In genomic region chr6:39003072-39003471, GRCh38 we compare ENCODE assay signal across 12 cellular contexts. TPM values are rescaled to one million over a fixed set of nuclear protein-coding genes. Genes with fewer than 3 reads are reported as not detected.
DNase-seq lines count a peak whose midpoint lies in the region; ATAC-seq, FAIRE-seq and TF ChIP-seq lines count a peak whose summit lies in the region.
"Had no signal": no experiment of that assay in that cellular context is flagged by ENCODE, and none has a peak within 500 bp of the region (broad histone marks: within the 10 kb centered on the region; RNA-seq: fewer than 3 reads in every experiment).

No MANE protein-coding gene starts in this region.

- H3K36me3 ChIP-seq in GM12878 (ENCODE audit: control insufficient read depth in 2 of 2, insufficient read depth in 2 of 2, low read length in 1 of 2) = no peaks in the 10 kb centered on the region
- no peaks in the 10 kb centered on the region for H3K36me3 ChIP-seq in mesenchymal stem cell (ENCODE audit: control insufficient read depth in 1 of 2, insufficient read depth in 2 of 2, low read depth in 1 of 2, low read length in 2 of 2)

- no peak overlapping the region for H2BK120ac ChIP-seq in mesenchymal stem cell (ENCODE audit: low read depth, low read length)

- H2BK15ac ChIP-seq in mesenchymal stem cell (ENCODE audit: low read depth, poor library complexity, severe bottlenecking) = no peak overlapping the region

- no peak overlapping the region for H3K27ac ChIP-seq in GM12878 (ENCODE audit: control insufficient read depth, insufficient read depth)
- no peak overlapping the region for H3K27ac ChIP-seq in substantia nigra (ENCODE audit: low read depth, low read length, poor library complexity, severe bottlenecking)
- no peak overlapping the region for H3K27ac ChIP-seq in mesenchymal stem cell (ENCODE audit: low read length, poor library complexity, severe bottlenecking)

- in situ Hi-C loops in GM12878 (cut with MboI) = no loop called here

- H3K27ac Mint-ChIP-seq in activated naive CD4-positive, alpha-beta T cell treated with anti-CD3 and anti-CD28 coated beads, Interleukin-2, amount 10 ng/mL, durations not matched to agents 7 days and 5 days = no peak overlapping the region
- H3K27ac Mint-ChIP-seq in progenitor cell of endocrine pancreas = no peak overlapping the region
- H3K27ac Mint-ChIP-seq: activated naive CD4-positive, alpha-beta T cell treated with anti-CD3 and anti-CD28 coated beads, Interleukin-2, amount 50 U/mL, for 72 hours; naive thymus-derived CD4-positive, alpha-beta T cell had no signal

- H3K9me3 Mint-ChIP-seq in activated naive CD4-positive, alpha-beta T cell treated with anti-CD3 and anti-CD28 coated beads, Interleukin-2, amount 10 ng/mL, durations not matched to agents 7 days and 5 days = no peaks in the 10 kb centered on the region
- peaks cover 8% of the 10 kb centered on the region for H3K9me3 Mint-ChIP-seq in progenitor cell of endocrine pancreas (ENCODE audit: low read depth)
- H3K9me3 Mint-ChIP-seq: activated naive CD4-positive, alpha-beta T cell treated with anti-CD3 and anti-CD28 coated beads, Interleukin-2, amount 50 U/mL, for 72 hours; naive thymus-derived CD4-positive, alpha-beta T cell had no signal

- no peak overlapping the region for H3K4ac ChIP-seq in mesenchymal stem cell (ENCODE audit: low read depth in 1 of 2, low read length in 2 of 2)

- H2AFZ ChIP-seq in GM12878 (ENCODE audit: control insufficient read depth, low read depth, low read length) (no peak overlapping the region), mesenchymal stem cell (ENCODE audit: low read depth, low read length) (no peak overlapping the region)

- TF ChIP-seq POLR2A in GM12878 (IDR thresholded peaks at IDR 0.05; ENCODE audit: low read depth, low read length) = no peak

- FAIRE-seq in GM12878 (lab: Jason Lieb, UNC) = no peak

- H3K4me3 ChIP-seq in GM12878 (no peak overlapping the region), mesenchymal stem cell (ENCODE audit: insufficient read depth in 1 of 2, low read depth in 1 of 2, low read length in 2 of 2) (no peak overlapping the region)

- H3K4me3 Mint-ChIP-seq in activated naive CD4-positive, alpha-beta T cell treated with anti-CD3 and anti-CD28 coated beads, Interleukin-2, amount 10 ng/mL, durations not matched to agents 7 days and 5 days = no peak overlapping the region
- no peak overlapping the region for H3K4me3 Mint-ChIP-seq in progenitor cell of endocrine pancreas (ENCODE audit: low read depth)
- H3K4me3 Mint-ChIP-seq: naive thymus-derived CD4-positive, alpha-beta T cell had no signal

- no TSS peak for BruUV-seq in GM12878 (replicated peaks; lab: Mats Ljungman, UMichigan)

- no peaks in the 10 kb centered on the region for H3K27me3 ChIP-seq in GM12878 (replicated peaks in 1 of 2; ENCODE audit: control insufficient read depth in 2 of 2, insufficient read depth in 2 of 2, low read length in 1 of 2)
- H3K27me3 ChIP-seq in mesenchymal stem cell (ENCODE audit: control insufficient read depth in 1 of 2, insufficient read depth in 1 of 2, low read length in 2 of 2) = peaks cover 23 to 69% of the 10 kb centered on the region in 2 experiments

- no peak overlapping the region for H2AK5ac ChIP-seq in mesenchymal stem cell (ENCODE audit: low read length, severe bottlenecking)

- H3K4me1 Mint-ChIP-seq in activated naive CD4-positive, alpha-beta T cell treated with anti-CD3 and anti-CD28 coated beads, Interleukin-2, amount 10 ng/mL, durations not matched to agents 7 days and 5 days = no peaks in the 10 kb centered on the region
- peaks cover 11% of the 10 kb centered on the region for H3K4me1 Mint-ChIP-seq in progenitor cell of endocrine pancreas (ENCODE audit: low read depth)
- H3K4me1 Mint-ChIP-seq: naive thymus-derived CD4-positive, alpha-beta T cell had no signal

- no peak for ATAC-seq in GM12878
- ATAC-seq: activated naive CD4-positive, alpha-beta T cell treated with anti-CD3 and anti-CD28 coated beads, Interleukin-2, amount 50 U/mL, for 72 hours; naive thymus-derived CD4-positive, alpha-beta T cell had no signal

- intact Hi-C loops in GM12878 (cut with micrococcal nuclease; ENCODE audit: unreplicated experiment) = loop anchor here (1.0 kb wide), 1 partner anchor 89 kb away; no protein-coding TSS in a partner anchor

- TF ChIP-seq CTCF in GM12878 (IDR thresholded peaks at IDR 0.05 in 2 of 3, conservative IDR thresholded peaks at IDR 0.05 in 1 of 3; ENCODE audit: control insufficient read depth in 2 of 3, extremely low read depth in 1 of 3, insufficient read depth in 1 of 3, low read depth in 3 of 3, low read length in 3 of 3) = peak; percentile 14 to 34 (median 25); a peak in 4 of 6 replicates
- TF ChIP-seq CTCF in progenitor cell of endocrine pancreas (IDR thresholded peaks at IDR 0.05; ENCODE audit: unreplicated experiment) = peak; percentile 43

- WGBS in GM12878 (ENCODE audit: insufficient coverage, insufficient replicate concordance, low lambda C conversion rate, missing lambda C conversion rate) = 19% methylated on average over 3 of the region's 3 CpGs
- 0% methylated on average over 2 of the region's 3 CpGs for WGBS in mesenchymal stem cell

- H2BK12ac ChIP-seq in mesenchymal stem cell (ENCODE audit: low read length in 2 of 2) = no peak overlapping the region

- no peak overlapping the region for H3K14ac ChIP-seq in mesenchymal stem cell (ENCODE audit: low read length in 2 of 2)

- H3K9ac ChIP-seq in GM12878 (ENCODE audit: control insufficient read depth, insufficient read depth, low read length) (no peak overlapping the region), mesenchymal stem cell (ENCODE audit: low read length) (no peak overlapping the region)

- TF ChIP-seq RAD21 in GM12878 (IDR thresholded peaks at IDR 0.05; ENCODE audit: insufficient read depth, low read depth, low read length) = peak; percentile 36

- H3K79me2 ChIP-seq in GM12878 (ENCODE audit: control insufficient read depth, insufficient read depth, low read length) = no peaks in the 10 kb centered on the region

- RAD21 ChIA-PET in GM12878 (lab: Charles Lee; ENCODE audit: unreplicated experiment) = interaction anchor here (1.2 to 1.3 kb wide), 2 partner anchors 85 to 300 kb away, joined by 3 to 4 read pairs; no protein-coding TSS in a partner anchor

- CTCF ChIA-PET in activated naive CD4-positive, alpha-beta T cell treated with anti-CD3 and anti-CD28 coated beads, Interleukin-2, amount 10 ng/mL, durations not matched to agents 7 days and 5 days (lab: Charles Lee) = interaction anchor here (0.8 to 1.8 kb wide), 3 partner anchors 14 to 131 kb away, joined by 3 to 6 read pairs (median 4); no protein-coding TSS in a partner anchor
- CTCF ChIA-PET in GM12878 (lab: Yijun Ruan, JAX) = interaction anchor here (1.5 to 2.4 kb wide), 6 partner anchors 27 to 307 kb away, joined by 4 to 8 read pairs (median 6); no protein-coding TSS in a partner anchor

- no peak overlapping the region for H4K8ac ChIP-seq in mesenchymal stem cell (ENCODE audit: low read length)

- no peaks in the 10 kb centered on the region for H4K20me1 ChIP-seq in GM12878 (ENCODE audit: control insufficient read depth, insufficient read depth)

- H3K4me2 ChIP-seq in GM12878 (ENCODE audit: control insufficient read depth, insufficient read depth) (no peak overlapping the region), mesenchymal stem cell (ENCODE audit: low read length, poor library complexity, severe bottlenecking) (no peak overlapping the region)

- peak; percentile 24 for DNase-seq in activated naive CD4-positive, alpha-beta T cell treated with anti-CD3 and anti-CD28 coated beads, Interleukin-2, amount 10 ng/mL, durations not matched to agents 7 days and 5 days
- no peak for DNase-seq in activated naive CD4-positive, alpha-beta T cell treated with Interleukin-2 at 50 U/mL for 16 hours
- peak; percentile 18 for DNase-seq in M059J (ENCODE audit: low read depth)
- DNase-seq in GM12878 (ENCODE audit: low read depth, low spot score) = no peak
- no peak for DNase-seq in progenitor cell of endocrine pancreas (ENCODE audit: low spot score, unreplicated experiment)
- no peak for DNase-seq in A172 (ENCODE audit: low spot score)
- no peak for DNase-seq in substantia nigra (lab: John Stamatoyannopoulos, UW)
- DNase-seq in mesenchymal stem cell = no peak
- DNase-seq: DMS153; naive thymus-derived CD4-positive, alpha-beta T cell; NCI-H1436 treated with DMSO at 0.1 percent for 48 hours had no signal

- H3K18ac ChIP-seq in mesenchymal stem cell (ENCODE audit: low read depth in 1 of 2, low read length in 2 of 2) = no peak overlapping the region

- TF ChIP-seq EP300 in GM12878 (IDR thresholded peaks at IDR 0.05; ENCODE audit: borderline replicate concordance in 1 of 2, control insufficient read depth in 1 of 2, low read depth in 2 of 2, low read length in 2 of 2) = no peak

- POLR2A ChIA-PET in GM12878 (lab: Charles Lee) = no interaction called here

- no peaks in the 10 kb centered on the region for H3K9me3 ChIP-seq in GM12878 (replicated peaks; ENCODE audit: control insufficient read depth, insufficient read depth, low read length)
- no peaks in the 10 kb centered on the region for H3K9me3 ChIP-seq in mesenchymal stem cell (ENCODE audit: control insufficient read depth, low read length)

- H2BK5ac ChIP-seq in mesenchymal stem cell (ENCODE audit: low read depth, low read length, poor library complexity, severe bottlenecking) = no peak overlapping the region

- H3K23ac ChIP-seq in mesenchymal stem cell (ENCODE audit: low read length in 2 of 2) = no peak overlapping the region

- H3K4me1 ChIP-seq in GM12878 (ENCODE audit: control insufficient read depth, insufficient read depth, low read length) = no peaks in the 10 kb centered on the region
- H3K4me1 ChIP-seq in mesenchymal stem cell (ENCODE audit: control insufficient read depth, insufficient read depth, low read depth, low read length) = no peaks in the 10 kb centered on the region

- SMC1A ChIA-PET in GM12878 (lab: Charles Lee; ENCODE audit: uncharacterized antibody, unreplicated experiment) = interaction anchor here (1.1 to 1.3 kb wide), 2 partner anchors 23 to 99 kb away, joined by 3 to 4 read pairs; no protein-coding TSS in a partner anchor

- peaks cover 25% of the 10 kb centered on the region for H3K27me3 Mint-ChIP-seq in activated naive CD4-positive, alpha-beta T cell treated with anti-CD3 and anti-CD28 coated beads, Interleukin-2, amount 10 ng/mL, durations not matched to agents 7 days and 5 days
- H3K27me3 Mint-ChIP-seq in progenitor cell of endocrine pancreas = peaks cover 12% of the 10 kb centered on the region

- no peaks in the 10 kb centered on the region for H3K79me1 ChIP-seq in mesenchymal stem cell (replicated peaks; ENCODE audit: low read length, poor library complexity, severe bottlenecking)

- no peak overlapping the region for H4K91ac ChIP-seq in mesenchymal stem cell (ENCODE audit: low read length)

- no peaks in the 10 kb centered on the region for H3K36me3 Mint-ChIP-seq in activated naive CD4-positive, alpha-beta T cell treated with anti-CD3 and anti-CD28 coated beads, Interleukin-2, amount 10 ng/mL, durations not matched to agents 7 days and 5 days
- H3K36me3 Mint-ChIP-seq in progenitor cell of endocrine pancreas (ENCODE audit: insufficient read depth) = peaks cover 2% of the 10 kb centered on the region
- H3K36me3 Mint-ChIP-seq: activated naive CD4-positive, alpha-beta T cell treated with anti-CD3 and anti-CD28 coated beads, Interleukin-2, amount 50 U/mL, for 72 hours; naive thymus-derived CD4-positive, alpha-beta T cell had no signal

RNA-seq across cellular contexts. Expression of gene GLP1R, which starts 45.5 kb away (rescaled TPM):
- not detected in 2 replicates for total RNA-seq in M059J (2014; rRNA removed; shearing (Covaris generic))
- total RNA-seq in GM12878 (2013; cell fraction: nucleolus; rRNA removed) = not detected in 2 replicates
- total RNA-seq in GM12878 (2014; rRNA removed) (not detected in 2 replicates), GM12878 (2014; rRNA removed; fragmentation: Illumina TruSeq; extraction: Trizol) (not detected in 2 replicates), GM12878 (2021) (0.05 TPM in 1 of 2 replicates, not detected in the other), progenitor cell of endocrine pancreas (3.9 and 4.0 TPM in 2 replicates)
- polyA plus RNA-seq in GM12878 (2011; ENCODE audit: low read depth) = not detected
- polyA plus RNA-seq in GM12878 (2011; rRNA removed) (0.01 TPM in 1 of 2 replicates, not detected in the other), GM12878 (2014; fragmentation: Illumina TruSeq; extraction: Trizol) (not detected in 2 replicates), GM12878 (2014; fragmentation: Nextera tagmentation; extraction: Ambion mirVana) (not detected), GM12878 (2014; rRNA removed) (not detected in 2 replicates), GM12878 (2016; fragmentation: Nextera tagmentation; extraction: Ambion mirVana) (not detected)
- not detected in 2 replicates for polyA plus RNA-seq in GM12878 (2011; cell fraction: cytosol; rRNA removed)
- polyA plus RNA-seq in GM12878 (2011; cell fraction: nucleus; rRNA removed) = 0.09 and 0.12 TPM in 2 replicates
- polyA plus RNA-seq in GM12878 (2012) = not detected in 2 replicates
- polyA minus RNA-seq in GM12878 (2011; rRNA and poly(A)+ RNA removed) = not detected in 2 replicates
- polyA minus RNA-seq in GM12878 (2011; cell fraction: cytosol; rRNA and poly(A)+ RNA removed) = not detected in 2 replicates
- not detected in 2 replicates for polyA minus RNA-seq in GM12878 (2011; cell fraction: nucleus; rRNA and poly(A)+ RNA removed)
- total RNA-seq in A172 (2014; rRNA removed; shearing (Covaris generic)) = not detected in 2 replicates
- polyA plus RNA-seq in mesenchymal stem cell (2013, experiment 1 of 2) = not detected
- not detected for polyA plus RNA-seq in mesenchymal stem cell (2013, experiment 2 of 2)
- total RNA-seq: naive thymus-derived CD4-positive, alpha-beta T cell had no signal
- polyA plus RNA-seq: naive thymus-derived CD4-positive, alpha-beta T cell had no signal

Comparison
In these comparisons a context has a peak if more than half of its experiments do, and no peak if none do; other contexts are left out.
1. DNase-seq: peak in activated naive CD4-positive, alpha-beta T cell treated with anti-CD3 and anti-CD28 coated beads, Interleukin-2, amount 10 ng/mL, durations not matched to agents 7 days and 5 days (single experiment) and M059J (single experiment); none in activated naive CD4-positive, alpha-beta T cell treated with Interleukin-2 at 50 U/mL for 16 hours (single experiment), GM12878 (single experiment), progenitor cell of endocrine pancreas (single experiment), A172 (single experiment), substantia nigra (0 of 49) and mesenchymal stem cell (single experiment).